ENCODE assay signal across 8 cellular contexts in genomic region chr1:184051485-184052193, GRCh38. TPM values are rescaled to one million over a fixed set of nuclear protein-coding genes. Genes with fewer than 3 reads are reported as not detected.
DNase-seq lines count a peak whose midpoint lies in the region; ATAC-seq and TF ChIP-seq lines count a peak whose summit lies in the region.

TSEN15 (plus strand) TSS chr1:184051730; CDS start chr1:184051756, 26 bp downstream.

- ATAC-seq in GM19351 (IDR thresholded peaks at IDR 0.05; ENCODE audit: unreplicated experiment) (peak; percentile 96), HG03521 (IDR thresholded peaks at IDR 0.05; ENCODE audit: unreplicated experiment) (peak; percentile 97)
- peak; percentile 93 for ATAC-seq in activated CD8-positive, alpha-beta T cell treated with anti-CD3 and anti-CD28 coated beads for 36 hours

- H4K91ac ChIP-seq in mesenchymal stem cell (ENCODE audit: low read length), result peak within 1 kb of the TSS; percentile 99

- intact Hi-C loops in activated CD8-positive, alpha-beta T cell treated with anti-CD3 and anti-CD28 coated beads for 36 hours (cut with micrococcal nuclease), result no loop called here

- no peaks in the 10 kb centered on the region for H3K27me3 ChIP-seq in mesenchymal stem cell (ENCODE audit: control insufficient read depth in 1 of 2, insufficient read depth in 1 of 2, low read length in 2 of 2)

- peak within 1 kb of the TSS; percentile 98 for H2AFZ ChIP-seq in mesenchymal stem cell (ENCODE audit: low read depth, low read length)

- peak within 1 kb of the TSS in 1 of 2 experiments; percentile 92 for H3K14ac ChIP-seq in mesenchymal stem cell (ENCODE audit: low read length in 2 of 2)

- peak within 1 kb of the TSS; percentile 84 for H3K4me2 ChIP-seq in mesenchymal stem cell (ENCODE audit: low read length, poor library complexity, severe bottlenecking)

- peak within 1 kb of the TSS; percentile 99 for H4K8ac ChIP-seq in mesenchymal stem cell (ENCODE audit: low read length)

- peak within 1 kb of the TSS; percentile 89 to 92 for H3K4me3 ChIP-seq in mesenchymal stem cell (ENCODE audit: insufficient read depth in 1 of 2, low read depth in 1 of 2, low read length in 2 of 2)

- peaks cover 3% of the 10 kb centered on the region for H3K9me3 Mint-ChIP-seq in activated CD8-positive, alpha-beta T cell treated with anti-CD3 and anti-CD28 coated beads for 36 hours

- H3K36me3 ChIP-seq in mesenchymal stem cell (ENCODE audit: control insufficient read depth in 1 of 2, insufficient read depth in 2 of 2, low read depth in 1 of 2, low read length in 2 of 2), result peaks cover 3 to 10% of the 10 kb centered on the region in 2 experiments

- peaks cover 6% of the 10 kb centered on the region for H3K27me3 Mint-ChIP-seq in activated CD8-positive, alpha-beta T cell treated with anti-CD3 and anti-CD28 coated beads for 36 hours

- no peaks in the 10 kb centered on the region for H3K4me1 ChIP-seq in mesenchymal stem cell (ENCODE audit: control insufficient read depth, insufficient read depth, low read depth, low read length)

- peaks cover 7% of the 10 kb centered on the region for H3K79me1 ChIP-seq in mesenchymal stem cell (replicated peaks; ENCODE audit: low read length, poor library complexity, severe bottlenecking)

- H3K18ac ChIP-seq in mesenchymal stem cell (ENCODE audit: low read depth in 1 of 2, low read length in 2 of 2), result peak within 1 kb of the TSS; percentile 98 to 100

- TF ChIP-seq CTCF in activated CD8-positive, alpha-beta T cell treated with anti-CD3 and anti-CD28 coated beads for 36 hours (IDR thresholded peaks at IDR 0.05), result no peak

- peak within 1 kb of the TSS in 1 of 2 experiments; percentile 81 for H3K23ac ChIP-seq in mesenchymal stem cell (ENCODE audit: low read length in 2 of 2)

- CTCF ChIA-PET in activated CD8-positive, alpha-beta T cell treated with anti-CD3 and anti-CD28 coated beads for 36 hours (lab: Charles Lee), result interaction anchor here (0.9 to 1.6 kb wide), 8 partner anchors 9 to 612 kb away, joined by 3 to 5 read pairs (median 3); no protein-coding TSS in a partner anchor

- H3K36me3 Mint-ChIP-seq in activated CD8-positive, alpha-beta T cell treated with anti-CD3 and anti-CD28 coated beads for 36 hours (ENCODE audit: low read depth), result peaks cover 28% of the 10 kb centered on the region

- peak within 1 kb of the TSS; percentile 78 to 100 for H3K4ac ChIP-seq in mesenchymal stem cell (ENCODE audit: low read depth in 1 of 2, low read length in 2 of 2)

- H2AK5ac ChIP-seq in mesenchymal stem cell (ENCODE audit: low read length, severe bottlenecking), result peak within 1 kb of the TSS; percentile 29

- H3K27ac ChIP-seq in mesenchymal stem cell (ENCODE audit: low read length, poor library complexity, severe bottlenecking), result peak within 1 kb of the TSS; percentile 94

- DNase-seq in CD1c-positive myeloid dendritic cell (ENCODE audit: extremely low spot score), result peak; percentile 83
- DNase-seq in NCI-H82 treated with DMSO at 0.1 percent for 48 hours (lab: John Stamatoyannopoulos, UW; ENCODE audit: unreplicated experiment), result peak; percentile 83
- peak; percentile 86 for DNase-seq in activated CD8-positive, alpha-beta T cell treated with anti-CD3 and anti-CD28 coated beads for 36 hours
- DNase-seq in effector CD8-positive, alpha-beta T cell (lab: John Stamatoyannopoulos, UW), result peak; percentile 34
- peak; percentile 83 for DNase-seq in mesenchymal stem cell
- DNase-seq in stimulated activated CD8-positive, alpha-beta memory T cell treated with anti-CD3 and anti-CD28 coated beads, Interleukin-15, amount 100 ng/mL, for 24 hours (ENCODE audit: low read depth), result peak; percentile 64

- H3K27ac Mint-ChIP-seq in activated CD8-positive, alpha-beta T cell treated with anti-CD3 and anti-CD28 coated beads for 36 hours, result peak within 1 kb of the TSS; percentile 98

- H2BK15ac ChIP-seq in mesenchymal stem cell (ENCODE audit: low read depth, poor library complexity, severe bottlenecking), result peak within 1 kb of the TSS; percentile 29

- H2BK120ac ChIP-seq in mesenchymal stem cell (ENCODE audit: low read depth, low read length), result peak within 1 kb of the TSS; percentile 82

- H3K9ac ChIP-seq in mesenchymal stem cell (ENCODE audit: low read length), result peak within 1 kb of the TSS; percentile 97

- peaks cover 35% of the 10 kb centered on the region for H3K4me1 Mint-ChIP-seq in activated CD8-positive, alpha-beta T cell treated with anti-CD3 and anti-CD28 coated beads for 36 hours (ENCODE audit: low read depth)

- H2BK5ac ChIP-seq in mesenchymal stem cell (ENCODE audit: low read depth, low read length, poor library complexity, severe bottlenecking), result peak within 1 kb of the TSS; percentile 89

- whole genome bisulfite sequencing in mesenchymal stem cell, result under 1% methylated on average over 50 of the region's 54 CpGs

- H3K9me3 ChIP-seq in mesenchymal stem cell (ENCODE audit: control insufficient read depth, low read length), result no peaks in the 10 kb centered on the region

- H3K4me3 Mint-ChIP-seq in activated CD8-positive, alpha-beta T cell treated with anti-CD3 and anti-CD28 coated beads for 36 hours, result peak within 1 kb of the TSS; percentile 86

- POLR2A ChIA-PET in activated CD8-positive, alpha-beta T cell treated with anti-CD3 and anti-CD28 coated beads for 36 hours (lab: Charles Lee), result interaction anchor here (0.6 to 2.9 kb wide), 10 partner anchors 9 to 136 kb away, joined by 3 to 41 read pairs (median 4); partner anchors contain the start of gene COLGALT2

- peak within 1 kb of the TSS in 1 of 2 experiments; percentile 45 for H2BK12ac ChIP-seq in mesenchymal stem cell (ENCODE audit: low read length in 2 of 2)

RNA-seq across cellular contexts. Expression of gene TSEN15, which starts in this region (rescaled TPM):
- 10 to 100 TPM; 48.2 to 49.1 TPM for total RNA-seq in activated CD8-positive, alpha-beta T cell treated with anti-CD3 and anti-CD28 coated beads for 36 hours
- 32.4 TPM for polyA plus RNA-seq in mesenchymal stem cell (2013, experiment 1 of 2)
- 34.3 TPM for polyA plus RNA-seq in mesenchymal stem cell (2013, experiment 2 of 2)

Comparison
In these comparisons a context has a peak if more than half of its experiments do, and no peak if none do; other contexts are left out.
1. Peak in every context shown above with its lines: DNase-seq, ATAC-seq, H3K4me3 ChIP-seq and H3K27ac ChIP-seq.
2. DNase-seq: peak in every context shown above with its lines; median percentile 86 in activated CD8-positive, alpha-beta T cell treated with anti-CD3 and anti-CD28 coated beads for 36 hours; 83 in CD1c-positive myeloid dendritic cell; 83 in NCI-H82 treated with DMSO at 0.1 percent for 48 hours; 83 in mesenchymal stem cell; 64 in stimulated activated CD8-positive, alpha-beta memory T cell treated with anti-CD3 and anti-CD28 coated beads, Interleukin-15, amount 100 ng/mL, for 24 hours; 34 in effector CD8-positive, alpha-beta T cell.